ENCODE assay signal across 9 cellular contexts in the genomic region with DNA sequence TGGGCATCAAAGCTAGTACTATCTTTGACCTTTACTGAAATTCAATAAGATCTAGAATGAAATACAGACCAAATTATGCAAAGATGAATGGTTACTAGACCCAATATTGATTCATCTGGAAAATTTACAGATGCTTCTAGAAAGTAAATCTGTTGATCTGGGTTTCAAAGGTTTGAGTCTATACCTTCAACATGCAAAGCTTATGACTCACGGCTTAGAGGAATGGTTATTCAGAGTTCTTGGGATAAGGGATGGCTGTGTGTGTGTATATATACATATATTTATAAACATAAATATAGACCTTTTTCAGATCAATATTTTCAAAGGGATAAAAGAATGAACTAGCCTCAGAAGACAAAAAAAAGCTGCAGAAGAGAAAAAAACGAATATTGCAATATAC. TPM values are rescaled to one million over a fixed set of nuclear protein-coding genes. Genes with fewer than 3 reads are reported as not detected.
DNase-seq lines count a peak whose midpoint lies in the region; ATAC-seq and TF ChIP-seq lines count a peak whose summit lies in the region.
"Had no signal": no experiment of that assay in that cellular context is flagged by ENCODE, and none has a peak within 500 bp of the region (broad histone marks: within the 10 kb centered on the region; RNA-seq: fewer than 3 reads in every experiment).

No MANE protein-coding gene starts in this region.

- H3K9ac ChIP-seq in BLaER1 treated with 17β-estradiol and CSF1 and Interleukin-3, amounts not matched to agents 10 nM and 100 nM: peak overlapping the region; percentile 85 to 95 (median 91); a peak in 21 of 22 replicates

- peak overlapping the region in 1 of 11 experiments; percentile 86; a peak in 1 of 22 replicates for H3K27ac ChIP-seq in BLaER1 treated with 17β-estradiol and CSF1 and Interleukin-3, amounts not matched to agents 10 nM and 100 nM
- H3K27ac ChIP-seq in KOPT-K1 (ENCODE audit: low read depth, low read length, poor library complexity, severe bottlenecking): peak overlapping the region; percentile 83
- H3K27ac ChIP-seq: SJSA1 had no signal

- POLR2A ChIA-PET in naive thymus-derived CD8-positive, alpha-beta T cell (lab: Charles Lee): interaction anchor here (1.2 to 3.7 kb wide), 9 partner anchors 14 to 311 kb away, joined by 3 to 35 read pairs (median 13); a partner anchor contains a TSS

- H3K27me3 ChIP-seq in BLaER1 treated with 17β-estradiol and CSF1 and Interleukin-3, amounts not matched to agents 10 nM and 100 nM: no peaks in the 10 kb centered on the region
- H3K27me3 ChIP-seq: SJSA1 had no signal

- peaks cover 18 to 25% (median 22%) of the 10 kb centered on the region in 10 experiments for H3K4me1 ChIP-seq in BLaER1 treated with 17β-estradiol and CSF1 and Interleukin-3, amounts not matched to agents 10 nM and 100 nM

- no peaks in the 10 kb centered on the region for H3K9me3 Mint-ChIP-seq in chondrocyte (ENCODE audit: low read depth)
- no peaks in the 10 kb centered on the region for H3K9me3 Mint-ChIP-seq in naive thymus-derived CD8-positive, alpha-beta T cell

- H3K4me3 ChIP-seq in BLaER1 treated with 17β-estradiol and CSF1 and Interleukin-3, amounts not matched to agents 10 nM and 100 nM: peak overlapping the region; percentile 81 to 99 (median 92)

- TF ChIP-seq CTCF in chondrocyte (IDR thresholded peaks at IDR 0.05): no peak

- H3K36me3 ChIP-seq in BLaER1 treated with 17β-estradiol and CSF1 and Interleukin-3, amounts not matched to agents 10 nM and 100 nM: peaks cover 0 to 17% (median 7%) of the 10 kb centered on the region in 11 experiments; a peak in 8 of 22 replicates
- no peaks in the 10 kb centered on the region for H3K36me3 ChIP-seq in KOPT-K1 (ENCODE audit: insufficient read depth, low read length)
- H3K36me3 ChIP-seq: SJSA1 had no signal

- no peaks in the 10 kb centered on the region for H3K9me3 ChIP-seq in BLaER1 treated with 17β-estradiol and CSF1 and Interleukin-3, amounts not matched to agents 10 nM and 100 nM (replicated peaks in 1 of 11)
- no peaks in the 10 kb centered on the region for H3K9me3 ChIP-seq in KOPT-K1 (ENCODE audit: insufficient read depth, low read length, poor library complexity, severe bottlenecking)
- H3K9me3 ChIP-seq: SJSA1 had no signal

- H4K20me1 ChIP-seq in BLaER1 treated with 17β-estradiol and CSF1 and Interleukin-3, amounts not matched to agents 10 nM and 100 nM: peaks cover 27 to 62% (median 52%) of the 10 kb centered on the region in 11 experiments; a peak in 19 of 22 replicates

- peaks cover 2% of the 10 kb centered on the region for H3K27me3 Mint-ChIP-seq in chondrocyte (ENCODE audit: low read depth)
- H3K27me3 Mint-ChIP-seq in naive thymus-derived CD8-positive, alpha-beta T cell: peaks cover 0 to 1% (median 0%) of the 10 kb centered on the region in 5 donors

- peak overlapping the region; percentile 90 to 98 (median 95) for H3K4me2 ChIP-seq in BLaER1 treated with 17β-estradiol and CSF1 and Interleukin-3, amounts not matched to agents 10 nM and 100 nM

- DNase-seq in chondrocyte (ENCODE audit: low spot score) (no peak), OCI-M1 (lab: John Stamatoyannopoulos, UW) (no peak), globus pallidus (ENCODE audit: low spot score) (no peak), NCI-H1105 treated with DMSO at 0.1 percent for 48 hours (lab: John Stamatoyannopoulos, UW) (no peak), NCI-H2081 treated with DMSO at 0.1 percent for 48 hours (lab: John Stamatoyannopoulos, UW) (no peak)
- DNase-seq in naive thymus-derived CD8-positive, alpha-beta T cell: no peak

- no peak overlapping the region for H3K27ac Mint-ChIP-seq in chondrocyte (ENCODE audit: unreplicated experiment)
- peak overlapping the region in 6 of 10 donors; percentile 97 to 100 (median 99) for H3K27ac Mint-ChIP-seq in naive thymus-derived CD8-positive, alpha-beta T cell

- peaks cover 30% of the 10 kb centered on the region for H3K4me1 Mint-ChIP-seq in chondrocyte (ENCODE audit: low read depth)
- H3K4me1 Mint-ChIP-seq in naive thymus-derived CD8-positive, alpha-beta T cell: peaks cover 10 to 55% (median 51%) of the 10 kb centered on the region in 4 donors

- peak overlapping the region; percentile 91 for H3K4me3 Mint-ChIP-seq in chondrocyte (ENCODE audit: unreplicated experiment)
- peak overlapping the region; percentile 87 to 96 (median 94) for H3K4me3 Mint-ChIP-seq in naive thymus-derived CD8-positive, alpha-beta T cell

- no peaks in the 10 kb centered on the region for H3K36me3 Mint-ChIP-seq in chondrocyte (ENCODE audit: low read depth)
- H3K36me3 Mint-ChIP-seq in naive thymus-derived CD8-positive, alpha-beta T cell: peaks cover 0 to 8% (median 0%) of the 10 kb centered on the region in 3 donors

- ATAC-seq in naive thymus-derived CD8-positive, alpha-beta T cell: no peak

RNA-seq across cellular contexts. Expression of a gene that starts 1.3 kb away (rescaled TPM):
- 19.6 to 23.3 TPM (median 20.4 TPM) in 3 replicates for total RNA-seq in chondrocyte
- 10 to 100 TPM; 17.0 to 20.1 TPM for total RNA-seq in naive thymus-derived CD8-positive, alpha-beta T cell
- 10 to 100 TPM in 1 of 3 donors, 1 to 10 TPM in 2; 4.7 to 11.0 (median 7.3) TPM for polyA plus RNA-seq in naive thymus-derived CD8-positive, alpha-beta T cell

RNA-seq across cellular contexts. Expression of a gene that starts 33.3 kb away (rescaled TPM):
- total RNA-seq in chondrocyte: 2.2 to 4.6 TPM (median 4.1 TPM) in 3 replicates
- under 1 TPM in 1 of 2 experiments, not detected in 1; 0.47 TPM for total RNA-seq in naive thymus-derived CD8-positive, alpha-beta T cell
- polyA plus RNA-seq in naive thymus-derived CD8-positive, alpha-beta T cell: under 1 TPM in 1 of 3 donors, not detected in 2; 0.96 TPM

RNA-seq across cellular contexts. Expression of a gene that starts 44.3 kb away (rescaled TPM):
- total RNA-seq in chondrocyte: 21.2 to 26.7 TPM (median 21.4 TPM) in 3 replicates
- 10 to 100 TPM in 1 of 2 experiments, 1 to 10 TPM in 1; 6.0 to 10.5 TPM for total RNA-seq in naive thymus-derived CD8-positive, alpha-beta T cell
- polyA plus RNA-seq in naive thymus-derived CD8-positive, alpha-beta T cell: 1 to 10 TPM; 5.5 to 8.9 (median 6.1) TPM
